ENCODE assay signal across 7 cellular contexts in the genomic region with DNA sequence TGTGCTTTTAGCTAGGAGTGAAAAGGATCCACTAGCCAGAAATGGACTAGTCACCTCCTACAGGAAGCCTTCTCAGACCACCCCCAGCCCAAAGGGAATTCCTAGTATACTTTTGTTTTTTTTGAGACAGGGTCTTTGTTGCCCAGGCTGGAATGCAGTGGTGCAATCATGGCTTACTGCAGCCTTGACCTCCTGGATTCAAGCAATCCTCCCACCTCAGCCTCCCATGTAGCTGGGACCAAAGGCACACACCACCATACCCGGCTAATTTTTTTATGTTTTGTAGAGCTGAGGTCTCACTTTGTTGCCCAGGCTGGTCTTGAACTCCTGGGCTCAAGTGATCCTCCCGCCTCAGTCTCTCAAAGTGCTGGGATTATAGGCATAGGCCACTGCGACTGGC.
DNase-seq lines count a peak whose midpoint lies in the region; ATAC-seq and TF ChIP-seq lines count a peak whose summit lies in the region.
"Not testable (repeated sequence)": the region's sequence is repeated elsewhere in the genome, so short reads cannot be mapped to it uniquely, and the experiment has no call there.

No MANE protein-coding gene starts in this region.

- not testable (repeated sequence) for H3K9me3 ChIP-seq in A673 (ENCODE audit: low read depth, low read length, poor library complexity, severe bottlenecking); CD8-positive, alpha-beta memory T cell (ENCODE audit: low read length); stomach smooth muscle (ENCODE audit: control insufficient read depth in 2 of 2, low read length in 2 of 2)

- not testable (repeated sequence) for H3K27me3 Mint-ChIP-seq in CD8-positive, alpha-beta memory T cell; activated naive CD8-positive, alpha-beta T cell treated with anti-CD3 and anti-CD28 coated beads, Interleukin-2, amount 10 ng/mL, durations not matched to agents 7 days and 5 days; naive thymus-derived CD8-positive, alpha-beta T cell

- DNase-seq in A673 (ENCODE audit: low spot score); CD8-positive, alpha-beta memory T cell; activated naive CD8-positive, alpha-beta T cell treated with anti-CD3 and anti-CD28 coated beads, Interleukin-2, amount 10 ng/mL, durations not matched to agents 7 days and 5 days; dorsolateral prefrontal cortex; naive thymus-derived CD8-positive, alpha-beta T cell: not testable (repeated sequence)

- TF ChIP-seq CTCF in A673 (conservative IDR thresholded peaks at IDR 0.05; ENCODE audit: low read depth, low read length); dorsolateral prefrontal cortex (IDR thresholded peaks at IDR 0.05 in 54 of 56, conservative IDR thresholded peaks at IDR 0.05 in 2 of 56; ENCODE audit: low read depth in 1 of 56, partially characterized antibody in 56 of 56): not testable (repeated sequence)

- not testable (repeated sequence) for H3K27me3 ChIP-seq in A673 (replicated peaks; ENCODE audit: insufficient read depth, low read depth, low read length, poor library complexity); CD8-positive, alpha-beta memory T cell (ENCODE audit: insufficient read depth, low read length, poor library complexity, severe bottlenecking); dorsolateral prefrontal cortex; layer of hippocampus (ENCODE audit: control insufficient read depth, insufficient read depth, low read length); stomach smooth muscle (ENCODE audit: control insufficient read depth in 1 of 2, insufficient read depth in 2 of 2, low read length in 2 of 2)

- H3K27ac Mint-ChIP-seq in CD8-positive, alpha-beta memory T cell, result peak overlapping the region in 4 of 8 donors; percentile 31 to 78 (median 59)
- not testable (repeated sequence) for H3K27ac Mint-ChIP-seq in activated naive CD8-positive, alpha-beta T cell treated with anti-CD3 and anti-CD28 coated beads, Interleukin-2, amount 10 ng/mL, durations not matched to agents 7 days and 5 days
- peak overlapping the region in 7 of 10 donors; percentile 42 to 89 (median 61) for H3K27ac Mint-ChIP-seq in naive thymus-derived CD8-positive, alpha-beta T cell

- H3K4me1 Mint-ChIP-seq in CD8-positive, alpha-beta memory T cell, result peaks cover 11 to 30% (median 18%) of the 10 kb centered on the region in 3 donors
- H3K4me1 Mint-ChIP-seq in activated naive CD8-positive, alpha-beta T cell treated with anti-CD3 and anti-CD28 coated beads, Interleukin-2, amount 10 ng/mL, durations not matched to agents 7 days and 5 days, result peaks cover 14% of the 10 kb centered on the region
- peaks cover 12 to 28% (median 18%) of the 10 kb centered on the region in 4 donors for H3K4me1 Mint-ChIP-seq in naive thymus-derived CD8-positive, alpha-beta T cell

- POLR2A ChIA-PET in A673 (lab: Charles Lee; ENCODE audit: low non-redundant PET); CD8-positive, alpha-beta memory T cell (lab: Charles Lee); activated naive CD8-positive, alpha-beta T cell treated with anti-CD3 and anti-CD28 coated beads, Interleukin-2, amount 10 ng/mL, durations not matched to agents 7 days and 5 days (lab: Charles Lee): not testable (repeated sequence)
- POLR2A ChIA-PET in naive thymus-derived CD8-positive, alpha-beta T cell (lab: Charles Lee), result interaction anchor here (2.5 to 2.6 kb wide), 2 partner anchors 14 to 16 kb away, joined by 9 to 21 read pairs; no protein-coding TSS in a partner anchor

- H3K36me3 ChIP-seq in A673 (ENCODE audit: insufficient read depth, low read length, poor library complexity, severe bottlenecking), result peaks cover 14% of the 10 kb centered on the region
- H3K36me3 ChIP-seq in CD8-positive, alpha-beta memory T cell (ENCODE audit: insufficient read depth, low read length), result not testable (repeated sequence)
- H3K36me3 ChIP-seq in stomach smooth muscle (ENCODE audit: control insufficient read depth in 2 of 2, insufficient read depth in 2 of 2, low read length in 2 of 2), result peaks cover 12 to 14% of the 10 kb centered on the region in 2 donors

- H3K27ac ChIP-seq in A673 (ENCODE audit: low read depth, low read length, poor library complexity, severe bottlenecking) (peak overlapping the region; percentile 14), dorsolateral prefrontal cortex (peak overlapping the region in 53 of 59 donors; percentile 28 to 97 (median 91)), layer of hippocampus (ENCODE audit: low read depth, low read length) (peak overlapping the region; percentile 90), stomach smooth muscle (ENCODE audit: low read length) (peak overlapping the region; percentile 74)
- not testable (repeated sequence) for H3K27ac ChIP-seq in CD8-positive, alpha-beta memory T cell (ENCODE audit: low read depth, low read length)

- CTCF ChIA-PET in A673 (lab: Charles Lee), result not testable (repeated sequence)
- CTCF ChIA-PET in CD8-positive, alpha-beta memory T cell (lab: Charles Lee), result interaction anchor here (1.0 to 5.9 kb wide), 3 partner anchors 8 to 57 kb away, joined by 3 to 37 read pairs (median 4); no protein-coding TSS in a partner anchor

- H3K4me3 ChIP-seq in A673 (ENCODE audit: low read depth, low read length, poor library complexity, severe bottlenecking); CD8-positive, alpha-beta memory T cell (ENCODE audit: low read length); dorsolateral prefrontal cortex; stomach smooth muscle (ENCODE audit: low read length in 2 of 2): not testable (repeated sequence)

- not testable (repeated sequence) for H3K9me3 Mint-ChIP-seq in CD8-positive, alpha-beta memory T cell; activated naive CD8-positive, alpha-beta T cell treated with anti-CD3 and anti-CD28 coated beads, Interleukin-2, amount 10 ng/mL, durations not matched to agents 7 days and 5 days; naive thymus-derived CD8-positive, alpha-beta T cell

- H3K4me1 ChIP-seq in A673 (ENCODE audit: insufficient read depth, low read length, poor library complexity, severe bottlenecking), result peaks cover 27% of the 10 kb centered on the region
- not testable (repeated sequence) for H3K4me1 ChIP-seq in CD8-positive, alpha-beta memory T cell (ENCODE audit: insufficient read depth, low read length)
- peaks cover 62% of the 10 kb centered on the region for H3K4me1 ChIP-seq in stomach smooth muscle (ENCODE audit: control insufficient read depth, insufficient read depth, low read length)

- peaks cover 0 to 16% (median 7%) of the 10 kb centered on the region in 3 donors for H3K36me3 Mint-ChIP-seq in CD8-positive, alpha-beta memory T cell
- H3K36me3 Mint-ChIP-seq in activated naive CD8-positive, alpha-beta T cell treated with anti-CD3 and anti-CD28 coated beads, Interleukin-2, amount 10 ng/mL, durations not matched to agents 7 days and 5 days, result peaks cover 16% of the 10 kb centered on the region
- H3K36me3 Mint-ChIP-seq in naive thymus-derived CD8-positive, alpha-beta T cell, result not testable (repeated sequence)

- not testable (repeated sequence) for BruUV-seq in A673 (replicated peaks; lab: Mats Ljungman, UMichigan)

- ATAC-seq in activated naive CD8-positive, alpha-beta T cell treated with anti-CD3 and anti-CD28 coated beads, Interleukin-2, amount 10 ng/mL, durations not matched to agents 7 days and 5 days (ENCODE audit: low read depth); naive thymus-derived CD8-positive, alpha-beta T cell: not testable (repeated sequence)

- not testable (repeated sequence) for H3K9ac ChIP-seq in stomach smooth muscle (ENCODE audit: low read length in 2 of 2)

- intact Hi-C loops in A673 (cut with micrococcal nuclease; ENCODE audit: unreplicated experiment), result not testable (repeated sequence)
- intact Hi-C loops in dorsolateral prefrontal cortex (cut with DNase I), result loop anchor here in 1 of 2 donors (10.0 kb wide), 1 partner anchor 48 kb away; no protein-coding TSS in a partner anchor

- H3K4me3 Mint-ChIP-seq in CD8-positive, alpha-beta memory T cell, result peak overlapping the region in 4 of 7 donors; percentile 8 to 68 (median 36)
- peak overlapping the region; percentile 28 for H3K4me3 Mint-ChIP-seq in activated naive CD8-positive, alpha-beta T cell treated with anti-CD3 and anti-CD28 coated beads, Interleukin-2, amount 10 ng/mL, durations not matched to agents 7 days and 5 days
- H3K4me3 Mint-ChIP-seq in naive thymus-derived CD8-positive, alpha-beta T cell, result peak overlapping the region in 3 of 10 donors; percentile 26 to 61 (median 32)
